Comparison of ENCODE assay signal across 8 cellular contexts in genomic region chr15:44738340-44738984, GRCh38. TPM values are rescaled to one million over a fixed set of nuclear protein-coding genes. Genes with fewer than 3 reads are reported as not detected.
DNase-seq lines count a peak whose midpoint lies in the region; ATAC-seq and TF ChIP-seq lines count a peak whose summit lies in the region.

No MANE protein-coding gene starts in this region.

- H3K27me3 ChIP-seq in endodermal cell (ENCODE audit: control insufficient read depth, insufficient read depth, low read length, poor library complexity, severe bottlenecking), result no peaks in the 10 kb centered on the region

- H3K9me3 ChIP-seq in endodermal cell (ENCODE audit: control insufficient read depth, low read length), result no peaks in the 10 kb centered on the region

- H3K4me3 ChIP-seq in endodermal cell (ENCODE audit: low read length), result no peak overlapping the region

- no peaks in the 10 kb centered on the region for H3K36me3 ChIP-seq in endodermal cell (ENCODE audit: control insufficient read depth, insufficient read depth, low read length)

- WGBS in endodermal cell (ENCODE audit: insufficient coverage in 1 of 2, insufficient read length in 1 of 2), 2 experiments, result 69 to 91% methylated on average over 3 of the region's 3 CpGs

- H3K27ac Mint-ChIP-seq in endodermal cell, result no peak overlapping the region

- H3K27ac ChIP-seq in endodermal cell (ENCODE audit: low read depth, low read length), result no peak overlapping the region

- no peak overlapping the region for H3K4me3 Mint-ChIP-seq in endodermal cell

- no peak for TF ChIP-seq POLR2A in GM18505 (IDR thresholded peaks at IDR 0.05; ENCODE audit: borderline replicate concordance, extremely low read depth, insufficient read depth, insufficient read length)

- H3K9ac ChIP-seq in endodermal cell (ENCODE audit: extremely low read depth, low read length, poor library complexity, severe bottlenecking), result no peak overlapping the region

- no peak for ATAC-seq in GM21381 (IDR thresholded peaks at IDR 0.05; ENCODE audit: unreplicated experiment)
- no peak for ATAC-seq in GM18505 (IDR thresholded peaks at IDR 0.05; ENCODE audit: unreplicated experiment)

- peak; percentile 78 for TF ChIP-seq CTCF in endodermal cell (conservative IDR thresholded peaks at IDR 0.05)

- H3K4me1 ChIP-seq in endodermal cell (ENCODE audit: control insufficient read depth, insufficient read depth, low read length), result no peaks in the 10 kb centered on the region

- H3K27me3 Mint-ChIP-seq in endodermal cell (ENCODE audit: insufficient read depth), result no peaks in the 10 kb centered on the region

- H3K9me3 Mint-ChIP-seq in endodermal cell, result peaks cover 11% of the 10 kb centered on the region

- H3K4me1 Mint-ChIP-seq in endodermal cell, result peaks cover 5% of the 10 kb centered on the region

- DNase-seq in EH (ENCODE audit: low read depth) (peak; percentile 66), KG1 (lab: John Stamatoyannopoulos, UW) (peak; percentile 58), SK-N-DZ (ENCODE audit: low spot score) (peak; percentile 55), endodermal cell (no peak), myocyte (ENCODE audit: low read depth) (peak; percentile 68), NCI-H1930 (lab: John Stamatoyannopoulos, UW) (no peak)

- H3K36me3 Mint-ChIP-seq in endodermal cell (ENCODE audit: low read depth), result no peaks in the 10 kb centered on the region

RNA-seq across cellular contexts. Expression of gene TRIM69, which starts 2.1 kb away (rescaled TPM):
- 11.1 and 11.5 TPM in 2 replicates for polyA plus RNA-seq in SK-N-DZ (2014; cell fraction: cytosol; rRNA removed)
- polyA plus RNA-seq in SK-N-DZ (2014; cell fraction: nucleus; rRNA removed), result 4.5 and 7.5 TPM in 2 replicates
- total RNA-seq in endodermal cell (10 to 100 TPM in 1 of 2 donors, 1 to 10 TPM in 1; 5.7 to 13.1 TPM), myocyte (17.4 and 26.8 TPM in 2 replicates)
- 8.8 TPM for polyA plus RNA-seq in endodermal cell (2013, experiment 1 of 2)
- 11.8 TPM for polyA plus RNA-seq in endodermal cell (2013, experiment 2 of 2)
- polyA plus RNA-seq in myocyte (2012), result 19.1 TPM

RNA-seq across cellular contexts. Expression of gene B2M, which starts 27.1 kb away (rescaled TPM):
- polyA plus RNA-seq in SK-N-DZ (2014; cell fraction: cytosol; rRNA removed), result 363 and 382 TPM in 2 replicates
- polyA plus RNA-seq in SK-N-DZ (2014; cell fraction: nucleus; rRNA removed), result 158 and 221 TPM in 2 replicates
- total RNA-seq in endodermal cell, result 10 to 100 TPM; 66.5 to 74.3 TPM
- 92.9 TPM for polyA plus RNA-seq in endodermal cell (2013, experiment 1 of 2)
- polyA plus RNA-seq in endodermal cell (2013, experiment 2 of 2), result 89.3 TPM
- 3,125 and 4,265 TPM in 2 replicates for total RNA-seq in myocyte
- polyA plus RNA-seq in myocyte (2012), result 2,239 TPM

RNA-seq across cellular contexts. Expression of gene PATL2, which starts 27.3 kb away (rescaled TPM):
- polyA plus RNA-seq in SK-N-DZ (2014; cell fraction: cytosol; rRNA removed), result 0.21 TPM in 1 of 2 replicates, not detected in the other
- 0.33 and 0.89 TPM in 2 replicates for polyA plus RNA-seq in SK-N-DZ (2014; cell fraction: nucleus; rRNA removed)
- under 1 TPM in 1 of 2 donors, not detected in 1; 0.26 TPM for total RNA-seq in endodermal cell
- 0.11 TPM for polyA plus RNA-seq in endodermal cell (2013, experiment 1 of 2)
- not detected for polyA plus RNA-seq in endodermal cell (2013, experiment 2 of 2)
- 0.19 and 0.73 TPM in 2 replicates for total RNA-seq in myocyte
- polyA plus RNA-seq in myocyte (2012), result 1.00 TPM

Comparison
In these comparisons a context has a peak if more than half of its experiments do, and no peak if none do; other contexts are left out.
1. DNase-seq: peak in EH (single experiment), KG1 (single experiment), SK-N-DZ (single experiment) and myocyte (single experiment); none in endodermal cell (single experiment) and NCI-H1930 (0 of 2).
2. RNA of gene B2M, which starts 27.1 kb away (total RNA-seq): 3,125 to 4,265 TPM in myocyte; 66.5 to 74.3 TPM in endodermal cell; every median in the first group is over 10 times any median in the second.